In the genomic region with DNA sequence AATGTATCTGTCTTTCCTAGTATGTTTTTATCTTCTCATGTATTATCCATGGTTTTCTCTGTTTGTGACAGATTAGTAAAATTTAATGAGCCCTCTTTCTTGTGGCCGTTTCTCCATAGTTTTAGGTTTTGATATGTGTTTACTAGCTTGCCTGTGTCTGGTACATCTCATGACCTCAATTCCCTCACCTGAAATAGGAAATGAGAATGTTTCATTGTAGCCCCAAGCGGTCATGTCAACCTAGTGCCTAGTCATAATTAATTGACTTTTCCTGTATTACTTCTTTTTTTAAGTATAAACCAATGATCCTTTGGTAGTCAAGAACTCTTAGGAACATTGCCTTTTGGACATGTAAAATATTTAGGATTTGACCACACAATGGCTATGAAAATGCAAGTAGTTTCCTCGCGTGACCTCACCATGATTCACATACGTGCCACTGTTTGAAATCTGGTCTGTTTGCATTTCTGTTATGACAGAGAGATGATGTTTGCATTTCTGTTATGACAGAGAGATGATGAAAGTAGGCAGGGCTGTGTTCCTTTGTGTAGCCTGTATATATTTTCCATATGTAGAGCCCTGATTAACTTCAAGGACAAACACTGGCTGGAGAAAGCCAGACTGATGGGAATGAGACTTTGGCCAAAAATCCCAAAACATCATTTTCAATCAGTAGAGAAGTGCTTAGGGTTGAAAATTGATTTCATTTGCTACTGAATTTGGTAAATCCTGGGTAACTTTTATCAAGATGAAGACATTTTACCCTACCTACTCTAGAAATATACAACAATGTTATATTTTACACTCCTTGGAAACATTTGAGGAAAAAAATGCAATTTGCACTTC, we compare ENCODE assay signal across 14 cellular contexts.
DNase-seq lines count a peak whose midpoint lies in the region; ATAC-seq and TF ChIP-seq lines count a peak whose summit lies in the region.
"Had no signal": no experiment of that assay in that cellular context is flagged by ENCODE, and none has a peak within 500 bp of the region (broad histone marks: within the 10 kb centered on the region; RNA-seq: fewer than 3 reads in every experiment).

No MANE protein-coding gene starts in this region.

- H3K4me1 Mint-ChIP-seq in natural killer cell: peaks cover 0 to 6% of the 10 kb centered on the region in 2 donors

- H3K4me3 Mint-ChIP-seq in natural killer cell: no peak overlapping the region
- H3K4me3 Mint-ChIP-seq: activated naive CD8-positive, alpha-beta T cell treated with anti-CD3 and anti-CD28 coated beads for 36 hours had no signal

- H3K36me3 ChIP-seq in SK-N-SH (replicated peaks in 1 of 2; ENCODE audit: control insufficient read depth in 1 of 2, insufficient read depth in 2 of 2, low read length in 1 of 2) (no peaks in the 10 kb centered on the region), brain microvascular endothelial cell (replicated peaks) (no peaks in the 10 kb centered on the region), upper lobe of right lung (no peaks in the 10 kb centered on the region)

- H4K20me1 ChIP-seq in SK-N-SH (ENCODE audit: insufficient read depth): no peaks in the 10 kb centered on the region

- H3K27ac ChIP-seq in SK-N-SH (ENCODE audit: low read depth in 2 of 2, low read length in 1 of 2) (peak overlapping the region in 1 of 2 experiments; percentile 80; a peak in 2 of 4 replicates), brain microvascular endothelial cell (peak overlapping the region; percentile 82), upper lobe of right lung (no peak overlapping the region)

- H3K27me3 Mint-ChIP-seq in natural killer cell (ENCODE audit: low read depth in 2 of 2): peaks cover 16 to 40% of the 10 kb centered on the region in 2 donors

- ATAC-seq in SK-N-SH treated with all-trans-retinoic acid at 6 μM for 48 hours: no peak
- ATAC-seq in upper lobe of right lung: no peak
- no peak for ATAC-seq in left cardiac atrium
- ATAC-seq in natural killer cell: no peak
- ATAC-seq: HCT116, K562 had no signal

- no peaks in the 10 kb centered on the region for H3K79me2 ChIP-seq in SK-N-SH (ENCODE audit: insufficient read depth)

- no peaks in the 10 kb centered on the region for H3K9me3 Mint-ChIP-seq in natural killer cell
- H3K9me3 Mint-ChIP-seq: activated naive CD8-positive, alpha-beta T cell treated with anti-CD3 and anti-CD28 coated beads for 36 hours had no signal

- in situ Hi-C loops in brain microvascular endothelial cell (cut with HindIII; ENCODE audit: low pct_ligation_motif_present, low sequenced_read_pairs): no loop called here

- no peak overlapping the region for H3K4me3 ChIP-seq in SK-N-SH (ENCODE audit: low read depth in 2 of 2, low read length in 1 of 2)
- H3K4me3 ChIP-seq in brain microvascular endothelial cell (ENCODE audit: low read depth, low read length): no peak overlapping the region
- H3K4me3 ChIP-seq in upper lobe of right lung: no peak overlapping the region
- H3K4me3 ChIP-seq: K562 had no signal

- H3K4me2 ChIP-seq in SK-N-SH: no peak overlapping the region

- intact Hi-C loops in upper lobe of right lung (cut with DNase I) (no loop called here), left cardiac atrium (cut with DNase I) (no loop called here), natural killer cell (cut with micrococcal nuclease) (no loop called here)

- TF ChIP-seq CTCF in SK-N-SH (IDR thresholded peaks at IDR 0.05) (no peak), brain microvascular endothelial cell (IDR thresholded peaks at IDR 0.05; ENCODE audit: low read depth, low read length, missing control alignments) (no peak), upper lobe of right lung (IDR thresholded peaks at IDR 0.05) (no peak), natural killer cell (IDR thresholded peaks at IDR 0.05) (no peak)

- H3K27ac Mint-ChIP-seq in natural killer cell: no peak overlapping the region
- H3K27ac Mint-ChIP-seq: activated naive CD8-positive, alpha-beta T cell treated with anti-CD3 and anti-CD28 coated beads for 36 hours had no signal

- DNase-seq in SK-N-SH: no peak
- peak; percentile 50 for DNase-seq in M059J (ENCODE audit: low read depth)
- peak; percentile 90 for DNase-seq in brain microvascular endothelial cell
- peak; percentile 79 for DNase-seq in non-pigmented ciliary epithelial cell (ENCODE audit: low read depth)
- no peak for DNase-seq in upper lobe of right lung
- DNase-seq in left cardiac atrium: no peak
- DNase-seq in natural killer cell: no peak
- DNase-seq: 8988T; activated naive CD8-positive, alpha-beta T cell treated with anti-CD3 and anti-CD28 coated beads for 36 hours; DMS153; NK-92 treated with Interleukin-12 subunit alpha and Interleukin-12 subunit beta, amount 100 ng/mL, for 24 hours had no signal

- H3K9me3 ChIP-seq in SK-N-SH (no peaks in the 10 kb centered on the region), upper lobe of right lung (no peaks in the 10 kb centered on the region)

- POLR2A ChIA-PET in SK-N-SH (lab: Yijun Ruan, JAX): no interaction called here

- H3F3A ChIP-seq in SK-N-SH (replicated peaks; ENCODE audit: insufficient read depth): peaks cover 20% of the 10 kb centered on the region

- H3K9ac ChIP-seq in SK-N-SH: no peak overlapping the region

- no peak for TF ChIP-seq RAD21 in SK-N-SH (IDR thresholded peaks at IDR 0.05; ENCODE audit: low read length)

- no peaks in the 10 kb centered on the region for H3K27me3 ChIP-seq in SK-N-SH (ENCODE audit: insufficient read depth)
- no peaks in the 10 kb centered on the region for H3K27me3 ChIP-seq in brain microvascular endothelial cell (replicated peaks)
- no peaks in the 10 kb centered on the region for H3K27me3 ChIP-seq in upper lobe of right lung

- TF ChIP-seq EP300 in SK-N-SH (IDR thresholded peaks at IDR 0.05; ENCODE audit: borderline replicate concordance in 1 of 2, low read depth in 1 of 2, low read length in 1 of 2): no peak

- H3K36me3 Mint-ChIP-seq in natural killer cell: no peaks in the 10 kb centered on the region
- H3K36me3 Mint-ChIP-seq: activated naive CD8-positive, alpha-beta T cell treated with anti-CD3 and anti-CD28 coated beads for 36 hours had no signal

- CTCF ChIA-PET in SK-N-SH (lab: Yijun Ruan, JAX): no interaction called here

- no peak overlapping the region for H2AFZ ChIP-seq in SK-N-SH (ENCODE audit: low read depth)

- peaks cover 5 to 7% of the 10 kb centered on the region in 2 experiments; a peak in 3 of 4 replicates for H3K4me1 ChIP-seq in SK-N-SH (ENCODE audit: control insufficient read depth in 1 of 2, insufficient read depth in 2 of 2, low read depth in 1 of 2, low read length in 1 of 2)
- H3K4me1 ChIP-seq in upper lobe of right lung: peaks cover 17% of the 10 kb centered on the region

- H3K9me2 ChIP-seq in SK-N-SH: no peaks in the 10 kb centered on the region

- WGBS in SK-N-SH (ENCODE audit: low lambda C conversion rate): 70% methylated on average over 5 of the region's 5 CpGs

TF ChIP-seq in SK-N-SH, 30 proteins besides CTCF, POLR2A, EP300 and RAD21:
- TF ChIP-seq GATA2 (CRISPR knock-in tag; IDR thresholded peaks at IDR 0.05) (no peak), TCF12 (IDR thresholded peaks at IDR 0.05) (peak; percentile 64), JUND (IDR thresholded peaks at IDR 0.05) (0 out of 2 replicates have a peak, but pooled peaks have one; percentile 19), TAF1 (IDR thresholded peaks at IDR 0.05; ENCODE audit: borderline replicate concordance, low read depth, low read length) (no peak), FOSL2 (IDR thresholded peaks at IDR 0.05; ENCODE audit: borderline replicate concordance, low read depth) (peak; percentile 43; the same call in 1 of the 2 replicates)
- TF ChIP-seq, protein P1, sequence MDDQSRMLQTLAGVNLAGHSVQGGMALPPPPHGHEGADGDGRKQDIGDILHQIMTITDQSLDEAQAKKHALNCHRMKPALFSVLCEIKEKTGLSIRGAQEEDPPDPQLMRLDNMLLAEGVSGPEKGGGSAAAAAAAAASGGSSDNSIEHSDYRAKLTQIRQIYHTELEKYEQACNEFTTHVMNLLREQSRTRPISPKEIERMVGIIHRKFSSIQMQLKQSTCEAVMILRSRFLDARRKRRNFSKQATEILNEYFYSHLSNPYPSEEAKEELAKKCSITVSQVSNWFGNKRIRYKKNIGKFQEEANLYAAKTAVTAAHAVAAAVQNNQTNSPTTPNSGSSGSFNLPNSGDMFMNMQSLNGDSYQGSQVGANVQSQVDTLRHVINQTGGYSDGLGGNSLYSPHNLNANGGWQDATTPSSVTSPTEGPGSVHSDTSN (IDR thresholded peaks at IDR 0.05): peak; percentile 57

TF ChIP-seq in SK-N-SH treated with all-trans-retinoic acid at 6 μM for 48 hours, 23 proteins besides CTCF, POLR2A, EP300 and RAD21 (continues in another document):
- no peak for TF ChIP-seq BACH2 (CRISPR knock-in tag; IDR thresholded peaks at IDR 0.05; ENCODE audit: borderline replicate concordance)
- TF ChIP-seq SNAI2 (CRISPR knock-in tag; IDR thresholded peaks at IDR 0.05): no peak
- TF ChIP-seq ZFP30 (CRISPR knock-in tag; IDR thresholded peaks at IDR 0.05): no peak
- TF ChIP-seq PPARA (CRISPR knock-in tag; IDR thresholded peaks at IDR 0.05; ENCODE audit: borderline replicate concordance): no peak
- no peak for TF ChIP-seq ZNF8 (CRISPR knock-in tag; IDR thresholded peaks at IDR 0.05)
- TF ChIP-seq ZC3H10 (CRISPR knock-in tag; IDR thresholded peaks at IDR 0.05): no peak
- no peak for TF ChIP-seq ISL1 (CRISPR knock-in tag; IDR thresholded peaks at IDR 0.05)
- TF ChIP-seq OSR1 (CRISPR knock-in tag; IDR thresholded peaks at IDR 0.05): no peak
- TF ChIP-seq, protein P2, sequence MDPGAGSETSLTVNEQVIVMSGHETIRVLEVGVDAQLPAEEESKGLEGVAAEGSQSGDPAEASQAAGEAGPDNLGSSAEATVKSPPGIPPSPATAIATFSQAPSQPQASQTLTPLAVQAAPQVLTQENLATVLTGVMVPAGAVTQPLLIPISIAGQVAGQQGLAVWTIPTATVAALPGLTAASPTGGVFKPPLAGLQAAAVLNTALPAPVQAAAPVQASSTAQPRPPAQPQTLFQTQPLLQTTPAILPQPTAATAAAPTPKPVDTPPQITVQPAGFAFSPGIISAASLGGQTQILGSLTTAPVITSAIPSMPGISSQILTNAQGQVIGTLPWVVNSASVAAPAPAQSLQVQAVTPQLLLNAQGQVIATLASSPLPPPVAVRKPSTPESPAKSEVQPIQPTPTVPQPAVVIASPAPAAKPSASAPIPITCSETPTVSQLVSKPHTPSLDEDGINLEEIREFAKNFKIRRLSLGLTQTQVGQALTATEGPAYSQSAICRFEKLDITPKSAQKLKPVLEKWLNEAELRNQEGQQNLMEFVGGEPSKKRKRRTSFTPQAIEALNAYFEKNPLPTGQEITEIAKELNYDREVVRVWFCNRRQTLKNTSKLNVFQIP (CRISPR knock-in tag; IDR thresholded peaks at IDR 0.05; ENCODE audit: borderline replicate concordance, low read depth): no peak

Comparison
In these comparisons a context has a peak if more than half of its experiments do, and no peak if none do; other contexts are left out.
1. DNase-seq: peak in M059J (single experiment), brain microvascular endothelial cell (single experiment) and non-pigmented ciliary epithelial cell (single experiment); none in SK-N-SH (single experiment), upper lobe of right lung (single experiment), left cardiac atrium (single experiment) and natural killer cell (single experiment).